ENCODE assay signal across 2 cellular contexts in genomic region chr7:29976673-29977072, GRCh38.
TF ChIP-seq lines count a peak whose summit lies in the region.

No MANE protein-coding gene starts in this region.

TF ChIP-seq in SK-N-SH treated with all-trans-retinoic acid at 6 μM for 48 hours, 23 proteins besides CTCF, POLR2A, EP300 and RAD21 (continued from another document):
- TF ChIP-seq ZFP3 (CRISPR knock-in tag; IDR thresholded peaks at IDR 0.05) (no peak), OSR1 (CRISPR knock-in tag; IDR thresholded peaks at IDR 0.05) (no peak), ZNF70 (CRISPR knock-in tag; IDR thresholded peaks at IDR 0.05) (no peak), PPARA (CRISPR knock-in tag; IDR thresholded peaks at IDR 0.05; ENCODE audit: borderline replicate concordance) (no peak), SNAI2 (CRISPR knock-in tag; IDR thresholded peaks at IDR 0.05) (no peak), ZC3H10 (CRISPR knock-in tag; IDR thresholded peaks at IDR 0.05) (no peak), ZNF8 (CRISPR knock-in tag; IDR thresholded peaks at IDR 0.05) (no peak), ESRRG (CRISPR knock-in tag; IDR thresholded peaks at IDR 0.05) (no peak), TSHZ2 (CRISPR knock-in tag; IDR thresholded peaks at IDR 0.05) (no peak), TOX (CRISPR knock-in tag; IDR thresholded peaks at IDR 0.05; ENCODE audit: borderline replicate concordance) (no peak), TCF4 (CRISPR knock-in tag; IDR thresholded peaks at IDR 0.05; ENCODE audit: borderline replicate concordance) (no peak), RARB (CRISPR knock-in tag; IDR thresholded peaks at IDR 0.05) (no peak)

TF ChIP-seq in SK-N-SH, 30 proteins besides CTCF, POLR2A, EP300 and RAD21 (continued from another document):
- TF ChIP-seq EZH2phosphoT487 (IDR thresholded peaks at IDR 0.05; ENCODE audit: borderline replicate concordance, low read depth) (no peak), MAX (IDR thresholded peaks at IDR 0.05; ENCODE audit: low read depth) (no peak), TAF1 (IDR thresholded peaks at IDR 0.05; ENCODE audit: borderline replicate concordance, low read depth, low read length) (no peak), RFX5 (IDR thresholded peaks at IDR 0.05; ENCODE audit: low read length) (no peak), SMC3 (IDR thresholded peaks at IDR 0.05; ENCODE audit: low read depth, low read length) (no peak), USF1 (IDR thresholded peaks at IDR 0.05; ENCODE audit: borderline replicate concordance, low read depth) (no peak)
